8 cellular contexts compared by ENCODE assay signal in genomic region chr1:117284408-117285215, GRCh38.
DNase-seq lines count a peak whose midpoint lies in the region; ATAC-seq lines count a peak whose summit lies in the region.

No MANE protein-coding gene starts in this region.

- H3K9me3 Mint-ChIP-seq in naive thymus-derived CD8-positive, alpha-beta T cell = no peaks in the 10 kb centered on the region
- no peaks in the 10 kb centered on the region for H3K9me3 Mint-ChIP-seq in T-cell

- H3K27me3 Mint-ChIP-seq in naive thymus-derived CD8-positive, alpha-beta T cell = peaks cover 0 to 9% (median 2%) of the 10 kb centered on the region in 5 donors
- peaks cover 0 to 1% of the 10 kb centered on the region in 2 donors for H3K27me3 Mint-ChIP-seq in T-cell

- POLR2A ChIA-PET in naive thymus-derived CD8-positive, alpha-beta T cell (lab: Charles Lee) = no interaction called here
- POLR2A ChIA-PET in T-cell (lab: Charles Lee) = no interaction called here

- CTCF ChIA-PET in T-cell (lab: Charles Lee) = interaction anchor here (0.6 to 1.1 kb wide), 2 partner anchors 20 to 261 kb away, joined by 3 to 4 read pairs; no protein-coding TSS in a partner anchor

- no peak overlapping the region for H3K4me3 Mint-ChIP-seq in naive thymus-derived CD8-positive, alpha-beta T cell
- H3K4me3 Mint-ChIP-seq in T-cell = no peak overlapping the region

- H3K27ac Mint-ChIP-seq in naive thymus-derived CD8-positive, alpha-beta T cell = no peak overlapping the region
- H3K27ac Mint-ChIP-seq in T-cell = no peak overlapping the region

- DNase-seq in ELF-1 (ENCODE audit: low read depth, low spot score) = peak; percentile 47
- peak; percentile 72 for DNase-seq in NCI-H1092 treated with DMSO at 0.1 percent for 48 hours (lab: John Stamatoyannopoulos, UW)
- DNase-seq in SKM-1 (lab: John Stamatoyannopoulos, UW; ENCODE audit: unreplicated experiment) = peak; percentile 25
- peak; percentile 61 for DNase-seq in foreskin melanocyte
- peak; percentile 53 for DNase-seq in putamen (ENCODE audit: low spot score)
- no peak for DNase-seq in naive thymus-derived CD8-positive, alpha-beta T cell
- DNase-seq in KG1 (lab: John Stamatoyannopoulos, UW) = no peak
- no peak for DNase-seq in T-cell

- H3K36me3 Mint-ChIP-seq in naive thymus-derived CD8-positive, alpha-beta T cell = no peaks in the 10 kb centered on the region
- H3K36me3 Mint-ChIP-seq in T-cell = no peaks in the 10 kb centered on the region

- no peak for ATAC-seq in naive thymus-derived CD8-positive, alpha-beta T cell
- no peak for ATAC-seq in T-cell (replicated peaks in 1 of 4)

- peaks cover 0 to 2% (median 0%) of the 10 kb centered on the region in 4 donors for H3K4me1 Mint-ChIP-seq in naive thymus-derived CD8-positive, alpha-beta T cell
- no peaks in the 10 kb centered on the region for H3K4me1 Mint-ChIP-seq in T-cell

Comparison
In these comparisons a context has a peak if more than half of its experiments do, and no peak if none do; other contexts are left out.
1. DNase-seq: peak in ELF-1 (single experiment), NCI-H1092 treated with DMSO at 0.1 percent for 48 hours (single experiment), SKM-1 (single experiment), foreskin melanocyte (single experiment) and putamen (single experiment); none in naive thymus-derived CD8-positive, alpha-beta T cell (0 of 10), KG1 (single experiment) and T-cell (0 of 34).